1 cellular context compared by ENCODE assay signal in genomic region chr1:231934797-231935196, GRCh38.
TF ChIP-seq lines count a peak whose summit lies in the region.

No MANE protein-coding gene starts in this region.

TF ChIP-seq in K562, 482 proteins besides CTCF, POLR2A, EP300 and RAD21 (continued from another document and continues in another):
- TF ChIP-seq ZBTB7A (IDR thresholded peaks at IDR 0.05; ENCODE audit: borderline replicate concordance, control insufficient read depth, low read depth, low read length) (no peak), ZNF766 (CRISPR knock-in tag; conservative IDR thresholded peaks at IDR 0.05) (peak; percentile 95), SIN3A (IDR thresholded peaks at IDR 0.05; ENCODE audit: borderline replicate concordance in 2 of 2, control insufficient read depth in 1 of 2, low read depth in 2 of 2, low read length in 2 of 2) (no peak), ZNF12 (CRISPR knock-in tag; IDR thresholded peaks at IDR 0.05) (no peak), NCOR1 (IDR thresholded peaks at IDR 0.05) (peak; percentile 65; the same call in 1 of the 2 replicates), ELF2 (CRISPR knock-in tag; IDR thresholded peaks at IDR 0.05) (no peak), POLR2H (tag; IDR thresholded peaks at IDR 0.05; ENCODE audit: low read depth) (no peak), POLR2AphosphoS5 (IDR thresholded peaks at IDR 0.05; ENCODE audit: control insufficient read depth, insufficient read depth, low read depth, low read length) (peak; percentile 63; the same call in 1 of the 2 replicates), PML (IDR thresholded peaks at IDR 0.05; ENCODE audit: low read length) (peak; percentile 60; the same call in 1 of the 2 replicates), SIX5 (IDR thresholded peaks at IDR 0.05; ENCODE audit: borderline replicate concordance in 1 of 2, insufficient read depth in 1 of 2, low read depth in 1 of 2, low read length in 2 of 2) (no peak), JUN (IDR thresholded peaks at IDR 0.05; ENCODE audit: borderline replicate concordance, low read depth, low read length) (no peak), JUN (CRISPR knock-in tag; IDR thresholded peaks at IDR 0.05; ENCODE audit: borderline replicate concordance) (no peak), BCOR (IDR thresholded peaks at IDR 0.05) (no peak), SMAD4 (CRISPR knock-in tag; conservative IDR thresholded peaks at IDR 0.05) (no peak), ZKSCAN8 (CRISPR knock-in tag; IDR thresholded peaks at IDR 0.05) (0 out of 2 replicates have a peak, but pooled peaks have one; percentile 32), CBFB (CRISPR knock-in tag; IDR thresholded peaks at IDR 0.05) (0 out of 2 replicates have a peak, but pooled peaks have one; percentile 65), ZHX1 (conservative IDR thresholded peaks at IDR 0.05; ENCODE audit: low read length) (no peak), BCLAF1 (IDR thresholded peaks at IDR 0.05; ENCODE audit: borderline replicate concordance in 1 of 2, control insufficient read depth in 1 of 2, low read depth in 2 of 2, low read length in 1 of 2) (no peak), E2F6 (IDR thresholded peaks at IDR 0.05; ENCODE audit: borderline replicate concordance in 1 of 2, extremely low read depth in 1 of 2, insufficient read depth in 1 of 2, insufficient read length in 1 of 2, low read depth in 1 of 2, low read length in 1 of 2, poor library complexity in 1 of 2, severe bottlenecking in 1 of 2) (no peak), FOXA3 (CRISPR knock-in tag; conservative IDR thresholded peaks at IDR 0.05 in 1 of 2, IDR thresholded peaks at IDR 0.05 in 1 of 2) (peak; percentile 98 to 100), ATF4 (CRISPR knock-in tag; IDR thresholded peaks at IDR 0.05) (peak; percentile 52; the same call in 1 of the 2 replicates), BRD9 (IDR thresholded peaks at IDR 0.05; ENCODE audit: low read depth, partially characterized antibody) (no peak), DEAF1 (CRISPR knock-in tag; IDR thresholded peaks at IDR 0.05) (no peak), ZNF707 (CRISPR knock-in tag; conservative IDR thresholded peaks at IDR 0.05) (no peak), MLLT1 (IDR thresholded peaks at IDR 0.05) (peak in 1 of 2 experiments; percentile 40; a peak in 1 of 4 replicates), NCOA4 (IDR thresholded peaks at IDR 0.05; ENCODE audit: partially characterized antibody) (no peak), MXD1 (CRISPR knock-in tag; IDR thresholded peaks at IDR 0.05; ENCODE audit: borderline replicate concordance, poor library complexity, severe bottlenecking) (no peak), DMBX1 (CRISPR knock-in tag; IDR thresholded peaks at IDR 0.05; ENCODE audit: borderline replicate concordance) (no peak), CSDE1 (IDR thresholded peaks at IDR 0.05) (no peak), SMAD3 (CRISPR knock-in tag; conservative IDR thresholded peaks at IDR 0.05) (peak; percentile 76; the same call in 1 of the 2 replicates), ZNF584 (CRISPR knock-in tag; IDR thresholded peaks at IDR 0.05; ENCODE audit: low read depth) (0 out of 2 replicates have a peak, but pooled peaks have one; percentile 62), CBFA2T3 (IDR thresholded peaks at IDR 0.05) (peak; percentile 87), ZNF212 (CRISPR knock-in tag; IDR thresholded peaks at IDR 0.05) (no peak), NR0B1 (IDR thresholded peaks at IDR 0.05; ENCODE audit: partially characterized antibody) (no peak), POLR2AphosphoS2 (IDR thresholded peaks at IDR 0.05; ENCODE audit: low read length) (no peak), CCNT2 (IDR thresholded peaks at IDR 0.05; ENCODE audit: borderline replicate concordance, extremely low read depth, insufficient read length, low read depth, low read length) (no peak), DPF2 (IDR thresholded peaks at IDR 0.05) (peak; percentile 57; the same call in 1 of the 2 replicates), STAT5A (IDR thresholded peaks at IDR 0.05; ENCODE audit: borderline replicate concordance, low read length) (peak; percentile 40; the same call in 1 of the 2 replicates), NFIC (IDR thresholded peaks at IDR 0.05) (peak; percentile 70), MCM7 (IDR thresholded peaks at IDR 0.05) (no peak), MTA2 (IDR thresholded peaks at IDR 0.05; ENCODE audit: low read depth) (peak; percentile 75), HMG20A (CRISPR knock-in tag; conservative IDR thresholded peaks at IDR 0.05) (peak; percentile 86), E2F8 (IDR thresholded peaks at IDR 0.05; ENCODE audit: low read depth, partially characterized antibody) (no peak), ZNF740 (CRISPR knock-in tag; IDR thresholded peaks at IDR 0.05) (no peak), ZNF740 (tag; IDR thresholded peaks at IDR 0.05) (no peak), ZNF717 (CRISPR knock-in tag; IDR thresholded peaks at IDR 0.05) (no peak), ZNF311 (CRISPR knock-in tag; IDR thresholded peaks at IDR 0.05) (0 out of 2 replicates have a peak, but pooled peaks have one; percentile 57), FOXM1 (IDR thresholded peaks at IDR 0.05; ENCODE audit: low read depth) (peak; percentile 76; the same call in 1 of the 2 replicates), FOXM1 (CRISPR knock-in tag; IDR thresholded peaks at IDR 0.05; ENCODE audit: low read depth) (no peak), NFRKB (IDR thresholded peaks at IDR 0.05; ENCODE audit: low read depth) (no peak), HNRNPL (IDR thresholded peaks at IDR 0.05; ENCODE audit: low read depth, low read length) (no peak)
